Comparison of ENCODE assay signal across 10 cellular contexts in genomic region chr13:46173656-46174055, GRCh38. TPM values are rescaled to one million over a fixed set of nuclear protein-coding genes. Genes with fewer than 3 reads are reported as not detected.
DNase-seq lines count a peak whose midpoint lies in the region; ATAC-seq and TF ChIP-seq lines count a peak whose summit lies in the region.
"Had no signal": no experiment of that assay in that cellular context is flagged by ENCODE, and none has a peak within 500 bp of the region (broad histone marks: within the 10 kb centered on the region; RNA-seq: fewer than 3 reads in every experiment).

No MANE protein-coding gene starts in this region.

- DNase-seq in stimulated activated CD4-positive, alpha-beta T cell treated with anti-CD3 and anti-CD28 coated beads, Interleukin-1b, Interleukin-23, amount 100 ng/mL, for 48 hours, result peak; percentile 42
- DNase-seq in stimulated activated CD4-positive, alpha-beta T cell treated with anti-CD3 and anti-CD28 coated beads, Interleukin-4, amount 100 ng/mL, for 1 hour, result no peak
- DNase-seq in activated B cell treated with CpG ODN at 0.5 μM for 24 hours (no peak), upper lobe of left lung (no peak), posterior cingulate gyrus (no peak), DMS 273 treated with DMSO at 0.1 percent for 48 hours (lab: John Stamatoyannopoulos, UW) (no peak), Right ventricle myocardium inferior (ENCODE audit: missing footprints) (no peak)
- DNase-seq: NCI-H526 treated with DMSO at 0.1 percent for 48 hours, psoas muscle had no signal

- no peaks in the 10 kb centered on the region for H3K9me3 ChIP-seq in upper lobe of left lung
- H3K9me3 ChIP-seq: psoas muscle had no signal

- H3K36me3 ChIP-seq in upper lobe of left lung, result no peaks in the 10 kb centered on the region

- H3K4me1 ChIP-seq in upper lobe of left lung, result peaks cover 7 to 31% (median 25%) of the 10 kb centered on the region in 4 donors

- no peak for TF ChIP-seq EP300 in upper lobe of left lung (IDR thresholded peaks at IDR 0.05)

- peak overlapping the region; percentile 10 to 65 (median 40) for H3K27ac ChIP-seq in upper lobe of left lung
- H3K27ac ChIP-seq: psoas muscle had no signal

- no peaks in the 10 kb centered on the region for H3K27me3 ChIP-seq in upper lobe of left lung

- H3K4me1 Mint-ChIP-seq in activated B cell treated with CpG ODN at 0.5 μM for 24 hours, result peaks cover 98% of the 10 kb centered on the region

- peak overlapping the region; percentile 85 for H3K27ac Mint-ChIP-seq in activated B cell treated with CpG ODN at 0.5 μM for 24 hours

- no peaks in the 10 kb centered on the region for H3K27me3 Mint-ChIP-seq in activated B cell treated with CpG ODN at 0.5 μM for 24 hours

- POLR2A ChIA-PET in activated B cell treated with CpG ODN at 0.5 μM for 24 hours (lab: Charles Lee), result interaction anchor here (1.1 to 11.8 kb wide), 3 partner anchors 6 to 15 kb away, joined by 3 to 247 read pairs (median 6); partner anchors contain the start of gene LCP1

- H3K4me3 Mint-ChIP-seq in activated B cell treated with CpG ODN at 0.5 μM for 24 hours, result peak overlapping the region; percentile 72

- H3K9me3 Mint-ChIP-seq in activated B cell treated with CpG ODN at 0.5 μM for 24 hours, result no peaks in the 10 kb centered on the region

- TF ChIP-seq CTCF in activated B cell treated with CpG ODN at 0.5 μM for 24 hours (IDR thresholded peaks at IDR 0.05), result no peak
- no peak for TF ChIP-seq CTCF in upper lobe of left lung (IDR thresholded peaks at IDR 0.05)

- intact Hi-C loops in activated B cell treated with CpG ODN at 0.5 μM for 24 hours (cut with micrococcal nuclease), result no loop called here
- intact Hi-C loops in posterior cingulate gyrus (cut with DNase I), result no loop called here
- intact Hi-C loops in Right ventricle myocardium inferior (cut with DNase I), result no loop called here

- ATAC-seq in HG03196 (IDR thresholded peaks at IDR 0.05; ENCODE audit: unreplicated experiment) (peak; percentile 26), activated B cell treated with CpG ODN at 0.5 μM for 24 hours (ENCODE audit: low read depth) (peak; percentile 64), upper lobe of left lung (ENCODE audit: low FRiP score in 2 of 2) (no peak), Right ventricle myocardium inferior (no peak)
- ATAC-seq: psoas muscle had no signal

- H3K36me3 Mint-ChIP-seq in activated B cell treated with CpG ODN at 0.5 μM for 24 hours (ENCODE audit: low read depth), result peaks cover 87% of the 10 kb centered on the region

- 60 to 76% methylated on average over 2 of the region's 2 CpGs for WGBS in upper lobe of left lung, 2 donors

- no peak overlapping the region for H3K4me3 ChIP-seq in upper lobe of left lung
- H3K4me3 ChIP-seq: psoas muscle had no signal

- no peak for TF ChIP-seq POLR2A in upper lobe of left lung (IDR thresholded peaks at IDR 0.05)

- CTCF ChIA-PET in activated B cell treated with CpG ODN at 0.5 μM for 24 hours (lab: Charles Lee), result interaction anchor here (0.7 to 1.7 kb wide), 3 partner anchors 8 to 15 kb away, joined by 3 to 5 read pairs (median 4); no protein-coding TSS in a partner anchor

RNA-seq across cellular contexts. Expression of gene LCP1, which starts 8.3 kb away (rescaled TPM):
- total RNA-seq in activated B cell treated with CpG ODN at 0.5 μM for 24 hours (948 and 977 TPM in 2 replicates), upper lobe of left lung (100 to 1,000 TPM in 4 of 6 donors, 10 to 100 TPM in 2; 72.3 to 331 (median 129) TPM), Right ventricle myocardium inferior (26.4 TPM)

RNA-seq across cellular contexts. Expression of gene LRRC63, which starts 38.1 kb away (rescaled TPM):
- 0.10 TPM in 1 of 2 replicates, not detected in the other for total RNA-seq in activated B cell treated with CpG ODN at 0.5 μM for 24 hours
- 1 to 10 TPM in 2 of 6 donors, under 1 TPM in 3, not detected in 1; 0.33 to 3.1 (median 0.66) TPM for total RNA-seq in upper lobe of left lung
- total RNA-seq in Right ventricle myocardium inferior, result not detected
- total RNA-seq: psoas muscle had no signal

Comparison
In these comparisons a context has a peak if more than half of its experiments do, and no peak if none do; other contexts are left out.
1. ATAC-seq: peak in HG03196 (single experiment) and activated B cell treated with CpG ODN at 0.5 μM for 24 hours (single experiment); none in upper lobe of left lung (0 of 2) and Right ventricle myocardium inferior (single experiment).